In the genomic region with DNA sequence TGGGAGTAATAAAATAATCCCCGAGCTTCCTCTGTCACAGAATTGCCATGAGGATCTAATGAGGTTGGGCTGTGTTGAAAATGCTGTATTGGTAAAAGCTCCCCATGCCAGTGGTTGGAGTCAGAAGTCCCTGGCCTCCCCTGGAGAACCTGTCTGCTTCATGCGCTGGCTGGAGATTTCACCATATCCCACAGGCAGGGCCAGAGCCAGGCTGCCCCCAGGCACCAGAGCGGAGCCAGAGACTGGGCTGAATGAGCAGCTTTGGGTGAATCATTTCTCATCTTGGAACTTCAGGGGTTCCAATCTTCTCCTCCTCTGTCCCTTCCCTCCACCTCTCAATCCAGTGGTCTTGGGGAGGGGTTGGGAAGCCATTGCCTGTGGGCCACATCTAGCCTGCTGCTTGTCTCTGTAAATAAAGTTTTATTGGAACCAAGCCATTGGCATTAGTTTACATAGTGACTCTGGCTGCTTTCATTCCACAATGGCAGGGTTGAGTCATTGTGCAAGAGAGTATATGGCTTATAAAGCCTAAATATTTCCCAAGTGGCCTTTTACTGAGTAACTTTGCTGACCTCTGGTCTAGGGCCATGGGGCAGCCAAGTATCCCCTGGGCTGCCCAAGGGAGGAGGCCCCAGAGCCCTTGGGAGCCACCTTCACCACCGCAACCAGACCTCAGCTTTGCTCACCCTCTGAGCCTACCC, we compare ENCODE assay signal across 1 cellular context.
A peak's percentile ranks its signal among the peaks of the same experiment; 100 is the strongest.
TF ChIP-seq lines count a peak whose summit lies in the region.

No MANE protein-coding gene starts in this region.

TF ChIP-seq in K562, 482 proteins besides CTCF, POLR2A, EP300 and RAD21:
- TF ChIP-seq TAF15 (IDR thresholded peaks at IDR 0.05; ENCODE audit: low read depth, low read length): no peak
- TF ChIP-seq CHD7 (IDR thresholded peaks at IDR 0.05; ENCODE audit: low read depth, low read length): no peak
- TF ChIP-seq NUFIP1 (IDR thresholded peaks at IDR 0.05; ENCODE audit: partially characterized antibody): no peak
- no peak for TF ChIP-seq ZNF699 (CRISPR knock-in tag; IDR thresholded peaks at IDR 0.05; ENCODE audit: insufficient replicate concordance)
- TF ChIP-seq ESRRB (CRISPR knock-in tag; IDR thresholded peaks at IDR 0.05; ENCODE audit: borderline replicate concordance): no peak
- TF ChIP-seq, protein P1, sequence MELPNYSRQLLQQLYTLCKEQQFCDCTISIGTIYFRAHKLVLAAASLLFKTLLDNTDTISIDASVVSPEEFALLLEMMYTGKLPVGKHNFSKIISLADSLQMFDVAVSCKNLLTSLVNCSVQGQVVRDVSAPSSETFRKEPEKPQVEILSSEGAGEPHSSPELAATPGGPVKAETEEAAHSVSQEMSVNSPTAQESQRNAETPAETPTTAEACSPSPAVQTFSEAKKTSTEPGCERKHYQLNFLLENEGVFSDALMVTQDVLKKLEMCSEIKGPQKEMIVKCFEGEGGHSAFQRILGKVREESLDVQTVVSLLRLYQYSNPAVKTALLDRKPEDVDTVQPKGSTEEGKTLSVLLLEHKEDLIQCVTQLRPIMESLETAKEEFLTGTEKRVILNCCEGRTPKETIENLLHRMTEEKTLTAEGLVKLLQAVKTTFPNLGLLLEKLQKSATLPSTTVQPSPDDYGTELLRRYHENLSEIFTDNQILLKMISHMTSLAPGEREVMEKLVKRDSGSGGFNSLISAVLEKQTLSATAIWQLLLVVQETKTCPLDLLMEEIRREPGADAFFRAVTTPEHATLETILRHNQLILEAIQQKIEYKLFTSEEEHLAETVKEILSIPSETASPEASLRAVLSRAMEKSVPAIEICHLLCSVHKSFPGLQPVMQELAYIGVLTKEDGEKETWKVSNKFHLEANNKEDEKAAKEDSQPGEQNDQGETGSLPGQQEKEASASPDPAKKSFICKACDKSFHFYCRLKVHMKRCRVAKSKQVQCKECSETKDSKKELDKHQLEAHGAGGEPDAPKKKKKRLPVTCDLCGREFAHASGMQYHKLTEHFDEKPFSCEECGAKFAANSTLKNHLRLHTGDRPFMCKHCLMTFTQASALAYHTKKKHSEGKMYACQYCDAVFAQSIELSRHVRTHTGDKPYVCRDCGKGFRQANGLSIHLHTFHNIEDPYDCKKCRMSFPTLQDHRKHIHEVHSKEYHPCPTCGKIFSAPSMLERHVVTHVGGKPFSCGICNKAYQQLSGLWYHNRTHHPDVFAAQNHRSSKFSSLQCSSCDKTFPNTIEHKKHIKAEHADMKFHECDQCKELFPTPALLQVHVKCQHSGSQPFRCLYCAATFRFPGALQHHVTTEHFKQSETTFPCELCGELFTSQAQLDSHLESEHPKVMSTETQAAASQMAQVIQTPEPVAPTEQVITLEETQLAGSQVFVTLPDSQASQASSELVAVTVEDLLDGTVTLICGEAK (IDR thresholded peaks at IDR 0.05): peak; percentile 86
- TF ChIP-seq, protein P1 (CRISPR knock-in tag; IDR thresholded peaks at IDR 0.05): peak; percentile 70
- no peak for TF ChIP-seq POLR2AphosphoS5 (IDR thresholded peaks at IDR 0.05; ENCODE audit: control insufficient read depth, insufficient read depth, low read depth, low read length)
